Comparison of ENCODE assay signal across 9 cellular contexts in the genomic region with DNA sequence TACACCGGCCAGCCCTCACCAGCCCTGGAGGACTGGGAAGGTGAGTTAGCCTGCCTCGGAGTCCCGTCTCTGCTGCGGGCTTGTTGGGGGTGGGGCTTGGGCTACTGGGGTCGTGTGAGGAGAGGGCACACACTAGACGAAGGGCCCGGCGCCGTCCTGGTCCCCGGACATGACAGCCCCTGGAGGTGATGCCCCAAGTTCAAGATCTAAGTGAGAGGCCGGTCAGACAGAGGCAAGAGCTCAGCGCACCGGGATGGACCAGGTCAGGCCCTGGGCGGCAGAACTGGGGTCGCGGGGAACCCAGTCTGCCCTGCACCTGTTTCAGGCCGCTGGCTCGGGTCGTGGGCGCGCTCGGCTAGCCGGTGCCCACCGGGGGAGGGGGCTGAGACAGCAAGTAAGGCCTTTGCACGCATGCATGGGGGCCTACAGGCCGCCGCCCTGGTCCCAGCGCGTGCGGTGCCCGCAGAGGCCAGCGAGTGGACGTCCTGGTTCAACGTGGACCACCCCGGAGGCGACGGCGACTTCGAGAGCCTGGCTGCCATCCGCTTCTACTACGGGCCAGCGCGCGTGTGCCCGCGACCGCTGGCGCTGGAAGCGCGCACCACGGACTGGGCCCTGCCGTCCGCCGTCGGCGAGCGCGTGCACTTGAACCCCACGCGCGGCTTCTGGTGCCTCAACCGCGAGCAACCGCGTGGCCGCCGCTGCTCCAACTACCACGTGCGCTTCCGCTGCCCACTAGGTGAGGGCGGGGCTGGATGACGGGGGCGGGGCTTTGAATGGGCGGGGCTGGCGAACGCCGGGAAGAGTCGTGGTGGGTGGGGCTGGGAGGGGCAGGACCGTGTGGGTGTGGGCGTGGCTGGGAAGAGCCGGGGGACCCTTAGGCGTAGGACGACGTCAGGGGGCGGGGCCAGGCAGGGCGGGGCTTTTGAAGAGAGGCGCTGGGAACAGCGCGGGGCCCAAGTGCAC. TPM values are rescaled to one million over a fixed set of nuclear protein-coding genes. Genes with fewer than 3 reads are reported as not detected.
DNase-seq lines count a peak whose midpoint lies in the region; ATAC-seq and TF ChIP-seq lines count a peak whose summit lies in the region.
"Had no signal": no experiment of that assay in that cellular context is flagged by ENCODE, and none has a peak within 500 bp of the region (broad histone marks: within the 10 kb centered on the region; RNA-seq: fewer than 3 reads in every experiment).

No MANE protein-coding gene starts in this region.

- peak overlapping the region; percentile 86 for H3K4me2 ChIP-seq in PC-3 (ENCODE audit: low read length)

- in situ Hi-C loops in ACHN (cut with HindIII; ENCODE audit: low pct_ligation_motif_present, low pct_unique_long_range_greater_than_20kb, low sequenced_read_pairs): no loop called here

- H3K79me2 ChIP-seq in PC-3 (ENCODE audit: low read length): no peaks in the 10 kb centered on the region

- no peaks in the 10 kb centered on the region for H3K27me3 ChIP-seq in PC-3 (ENCODE audit: low read length)

- peaks cover 9% of the 10 kb centered on the region; the same call in 1 of the 2 replicates for H3K4me1 ChIP-seq in PC-3 (ENCODE audit: insufficient read depth, low read length)

- no peak overlapping the region; the same call in 1 of the 2 replicates for H3K9ac ChIP-seq in PC-3 (ENCODE audit: low read length)

- no peaks in the 10 kb centered on the region for H3F3A ChIP-seq in PC-3 (ENCODE audit: low read length, unreplicated experiment)

- TF ChIP-seq CTCF in PC-3 (conservative IDR thresholded peaks at IDR 0.05; ENCODE audit: low read depth, low read length): no peak

- DNase-seq in ACHN (peak; percentile 14), PC-3 (peak; percentile 50), left ventricle myocardium superior (peak; percentile 78), NK-92 (lab: John Stamatoyannopoulos, UW; ENCODE audit: unreplicated experiment) (no peak), DMS153 treated with DMSO at 0.1 percent for 48 hours (lab: John Stamatoyannopoulos, UW; ENCODE audit: unreplicated experiment) (no peak), SKM-1 (lab: John Stamatoyannopoulos, UW; ENCODE audit: unreplicated experiment) (no peak)
- DNase-seq in activated gamma-delta T cell treated with anti-CD3 and anti-CD28 coated beads, Interleukin-2, amount 50 U/mL, for 16 hours (ENCODE audit: low read depth): peak; percentile 21
- DNase-seq in stimulated activated CD4-positive, alpha-beta T cell treated with anti-CD3 and anti-CD28 coated beads, Interleukin-1b, Interleukin-23, amount 100 ng/mL, for 4 hours (ENCODE audit: low read depth in 2 of 2): peak; percentile 61 to 68
- DNase-seq: DND-41 had no signal

- H2AFZ ChIP-seq in PC-3 (ENCODE audit: low read length): peak overlapping the region; percentile 90

- no peaks in the 10 kb centered on the region for H4K20me1 ChIP-seq in PC-3 (ENCODE audit: low read length)

- no peak overlapping the region for H3K27ac ChIP-seq in PC-3 (ENCODE audit: low read length)

- intact Hi-C loops in PC-3 (cut with micrococcal nuclease) (loop anchor here (10.0 kb wide), 1 partner anchor 415 kb away; no protein-coding TSS in a partner anchor), left ventricle myocardium superior (cut with micrococcal nuclease) (no loop called here)

- POLR2A ChIA-PET in PC-3 (lab: Charles Lee; ENCODE audit: unreplicated experiment): no interaction called here

- no peak overlapping the region for H3K4me3 ChIP-seq in PC-3 (ENCODE audit: low read length)

- BruUV-seq in PC-3 (replicated peaks; lab: Mats Ljungman, UMichigan): no TSS peak

- peak; percentile 11 for ATAC-seq in PC-3
- peak; percentile 42 for ATAC-seq in left ventricle myocardium superior

- H3K36me3 ChIP-seq in PC-3 (ENCODE audit: low read depth, low read length): no peaks in the 10 kb centered on the region

- no peaks in the 10 kb centered on the region for H3K9me2 ChIP-seq in PC-3 (replicated peaks; ENCODE audit: low read length)

- no peaks in the 10 kb centered on the region for H3K9me3 ChIP-seq in PC-3 (ENCODE audit: low read length)

- CTCF ChIA-PET in PC-3 (lab: Charles Lee): no interaction called here

RNA-seq across cellular contexts. Expression of gene CILP2, which starts 2.0 kb away (rescaled TPM):
- total RNA-seq in PC-3 (2014; rRNA removed) (2.0 and 2.5 TPM in 2 replicates), left ventricle myocardium superior (0.50 TPM)

RNA-seq across cellular contexts. Expression of gene YJEFN3, which starts 11.3 kb away (rescaled TPM):
- total RNA-seq in PC-3 (2014; rRNA removed): 6.5 and 8.1 TPM in 2 replicates
- 9.4 TPM for total RNA-seq in left ventricle myocardium superior

RNA-seq across cellular contexts. Expression of gene NDUFA13, which starts 24.0 kb away (rescaled TPM):
- total RNA-seq in PC-3 (2014; rRNA removed) (380 and 481 TPM in 2 replicates), left ventricle myocardium superior (1,297 TPM)

RNA-seq across cellular contexts. Expression of gene TSSK6, which starts 24.7 kb away (rescaled TPM):
- 4.5 and 4.9 TPM in 2 replicates for total RNA-seq in PC-3 (2014; rRNA removed)
- total RNA-seq in left ventricle myocardium superior: 0.67 TPM

Comparison
In these comparisons a context has a peak if more than half of its experiments do, and no peak if none do; other contexts are left out.
1. DNase-seq: peak in ACHN (single experiment), PC-3 (single experiment), activated gamma-delta T cell treated with anti-CD3 and anti-CD28 coated beads, Interleukin-2, amount 50 U/mL, for 16 hours (single experiment), left ventricle myocardium superior (single experiment) and stimulated activated CD4-positive, alpha-beta T cell treated with anti-CD3 and anti-CD28 coated beads, Interleukin-1b, Interleukin-23, amount 100 ng/mL, for 4 hours (2 of 2); none in NK-92 (single experiment), DMS153 treated with DMSO at 0.1 percent for 48 hours (single experiment) and SKM-1 (single experiment).